3 cellular contexts compared by ENCODE assay signal in genomic region chr7:73599151-73599882, GRCh38.
TF ChIP-seq lines count a peak whose summit lies in the region.

No MANE protein-coding gene starts in this region.

TF ChIP-seq in SK-N-SH treated with all-trans-retinoic acid at 6 μM for 48 hours, 23 proteins besides CTCF, POLR2A, EP300 and RAD21:
- TF ChIP-seq, protein P1, sequence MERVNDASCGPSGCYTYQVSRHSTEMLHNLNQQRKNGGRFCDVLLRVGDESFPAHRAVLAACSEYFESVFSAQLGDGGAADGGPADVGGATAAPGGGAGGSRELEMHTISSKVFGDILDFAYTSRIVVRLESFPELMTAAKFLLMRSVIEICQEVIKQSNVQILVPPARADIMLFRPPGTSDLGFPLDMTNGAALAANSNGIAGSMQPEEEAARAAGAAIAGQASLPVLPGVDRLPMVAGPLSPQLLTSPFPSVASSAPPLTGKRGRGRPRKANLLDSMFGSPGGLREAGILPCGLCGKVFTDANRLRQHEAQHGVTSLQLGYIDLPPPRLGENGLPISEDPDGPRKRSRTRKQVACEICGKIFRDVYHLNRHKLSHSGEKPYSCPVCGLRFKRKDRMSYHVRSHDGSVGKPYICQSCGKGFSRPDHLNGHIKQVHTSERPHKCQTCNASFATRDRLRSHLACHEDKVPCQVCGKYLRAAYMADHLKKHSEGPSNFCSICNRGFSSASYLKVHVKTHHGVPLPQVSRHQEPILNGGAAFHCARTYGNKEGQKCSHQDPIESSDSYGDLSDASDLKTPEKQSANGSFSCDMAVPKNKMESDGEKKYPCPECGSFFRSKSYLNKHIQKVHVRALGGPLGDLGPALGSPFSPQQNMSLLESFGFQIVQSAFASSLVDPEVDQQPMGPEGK (CRISPR knock-in tag; IDR thresholded peaks at IDR 0.05; ENCODE audit: borderline replicate concordance), result no peak
- no peak for TF ChIP-seq TSHZ2 (CRISPR knock-in tag; IDR thresholded peaks at IDR 0.05)
- TF ChIP-seq OSR1 (CRISPR knock-in tag; IDR thresholded peaks at IDR 0.05), result no peak
- TF ChIP-seq TCF4 (CRISPR knock-in tag; IDR thresholded peaks at IDR 0.05; ENCODE audit: borderline replicate concordance), result no peak
- no peak for TF ChIP-seq CSDC2 (CRISPR knock-in tag; IDR thresholded peaks at IDR 0.05)
- no peak for TF ChIP-seq ESRRG (CRISPR knock-in tag; IDR thresholded peaks at IDR 0.05)
- no peak for TF ChIP-seq ISL1 (CRISPR knock-in tag; IDR thresholded peaks at IDR 0.05)
- no peak for TF ChIP-seq GLIS3 (CRISPR knock-in tag; IDR thresholded peaks at IDR 0.05)
TF ChIP-seq in SK-N-SH treated with all-trans-retinoic acid at 6 μM for 48 hours: peak in this region for 0.

TF ChIP-seq in SK-N-SH, 30 proteins besides CTCF, POLR2A, EP300 and RAD21:
- TF ChIP-seq JUND (IDR thresholded peaks at IDR 0.05) (no peak), GATA2 (CRISPR knock-in tag; IDR thresholded peaks at IDR 0.05) (no peak), REST (IDR thresholded peaks at IDR 0.05; ENCODE audit: low read depth, low read length) (no peak)

TF ChIP-seq in K562, 482 proteins besides CTCF, POLR2A, EP300 and RAD21:
- TF ChIP-seq ATF7 (IDR thresholded peaks at IDR 0.05) (no peak), POLR2G (IDR thresholded peaks at IDR 0.05; ENCODE audit: low read depth, low read length) (peak; percentile 64), ZBTB7A (IDR thresholded peaks at IDR 0.05; ENCODE audit: borderline replicate concordance, control insufficient read depth, low read depth, low read length) (peak; percentile 29; the same call in 1 of the 2 replicates), SRSF3 (IDR thresholded peaks at IDR 0.05; ENCODE audit: insufficient read depth, low read length) (no peak), FUS (optimal IDR thresholded peaks at IDR 0.05; ENCODE audit: low read depth, low read length) (no peak), PRPF4 (IDR thresholded peaks at IDR 0.05; ENCODE audit: insufficient read depth, low read depth, low read length, poor library complexity, severe bottlenecking) (no peak), JUN (IDR thresholded peaks at IDR 0.05; ENCODE audit: borderline replicate concordance, low read depth, low read length) (no peak), JUN (CRISPR knock-in tag; IDR thresholded peaks at IDR 0.05; ENCODE audit: borderline replicate concordance) (0 out of 2 replicates have a peak, but pooled peaks have one; percentile 29), BCL6 (CRISPR knock-in tag; IDR thresholded peaks at IDR 0.05) (no peak), ZNF586 (CRISPR knock-in tag; conservative IDR thresholded peaks at IDR 0.05) (no peak), POLR2H (tag; IDR thresholded peaks at IDR 0.05; ENCODE audit: low read depth) (no peak), ZNF668 (CRISPR knock-in tag; IDR thresholded peaks at IDR 0.05) (no peak), ZHX1 (conservative IDR thresholded peaks at IDR 0.05; ENCODE audit: low read length) (no peak), L3MBTL2 (IDR thresholded peaks at IDR 0.05) (no peak)
- TF ChIP-seq, protein P2, sequence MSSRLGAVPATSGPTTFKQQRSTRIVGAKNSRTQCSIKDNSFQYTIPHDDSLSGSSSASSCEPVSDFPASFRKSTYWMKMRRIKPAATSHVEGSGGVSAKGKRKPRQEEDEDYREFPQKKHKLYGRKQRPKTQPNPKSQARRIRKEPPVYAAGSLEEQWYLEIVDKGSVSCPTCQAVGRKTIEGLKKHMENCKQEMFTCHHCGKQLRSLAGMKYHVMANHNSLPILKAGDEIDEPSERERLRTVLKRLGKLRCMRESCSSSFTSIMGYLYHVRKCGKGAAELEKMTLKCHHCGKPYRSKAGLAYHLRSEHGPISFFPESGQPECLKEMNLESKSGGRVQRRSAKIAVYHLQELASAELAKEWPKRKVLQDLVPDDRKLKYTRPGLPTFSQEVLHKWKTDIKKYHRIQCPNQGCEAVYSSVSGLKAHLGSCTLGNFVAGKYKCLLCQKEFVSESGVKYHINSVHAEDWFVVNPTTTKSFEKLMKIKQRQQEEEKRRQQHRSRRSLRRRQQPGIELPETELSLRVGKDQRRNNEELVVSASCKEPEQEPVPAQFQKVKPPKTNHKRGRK (tag; IDR thresholded peaks at IDR 0.05), result no peak
- TF ChIP-seq, protein P3, sequence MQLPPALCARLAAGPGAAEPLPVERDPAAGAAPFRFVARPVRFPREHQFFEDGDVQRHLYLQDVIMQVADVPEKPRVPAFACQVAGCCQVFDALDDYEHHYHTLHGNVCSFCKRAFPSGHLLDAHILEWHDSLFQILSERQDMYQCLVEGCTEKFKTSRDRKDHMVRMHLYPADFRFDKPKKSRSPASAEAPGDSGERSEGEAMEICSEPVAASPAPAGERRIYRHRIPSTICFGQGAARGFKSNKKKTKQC (CRISPR knock-in tag; IDR thresholded peaks at IDR 0.05), result peak; percentile 41; the same call in 1 of the 2 replicates
